8 cellular contexts compared by ENCODE assay signal in genomic region chr11:73141309-73142127, GRCh38. TPM values are rescaled to one million over a fixed set of nuclear protein-coding genes. Genes with fewer than 3 reads are reported as not detected.
DNase-seq lines count a peak whose midpoint lies in the region; ATAC-seq and TF ChIP-seq lines count a peak whose summit lies in the region.

No MANE protein-coding gene starts in this region.

- H3K9me3 Mint-ChIP-seq in neural crest cell = no peaks in the 10 kb centered on the region

- H3K9me2 ChIP-seq in OCI-LY1 (ENCODE audit: low read depth, low read length) = no peaks in the 10 kb centered on the region

- H3K4me2 ChIP-seq in OCI-LY1 (ENCODE audit: low read length) = peak overlapping the region; percentile 96

- TF ChIP-seq CTCF in OCI-LY1 (IDR thresholded peaks at IDR 0.05; ENCODE audit: low read length) (peak; percentile 25; the same call in 1 of the 2 replicates), neural crest cell (conservative IDR thresholded peaks at IDR 0.05) (no peak), suprapubic skin (IDR thresholded peaks at IDR 0.05) (no peak)

- H3K9me3 ChIP-seq in OCI-LY1 (ENCODE audit: low read length) = 0 out of 2 replicates have a peak, but pooled peaks cover 4% of the 10 kb centered on the region
- no peaks in the 10 kb centered on the region for H3K9me3 ChIP-seq in suprapubic skin

- peak; percentile 36 for ATAC-seq in GM18511 (IDR thresholded peaks at IDR 0.05; ENCODE audit: unreplicated experiment)
- peak; percentile 28 for ATAC-seq in HG03159 (IDR thresholded peaks at IDR 0.05; ENCODE audit: unreplicated experiment)

- peaks cover 38% of the 10 kb centered on the region for H3K4me1 Mint-ChIP-seq in neural crest cell

- H3K36me3 Mint-ChIP-seq in neural crest cell (ENCODE audit: low read depth) = no peaks in the 10 kb centered on the region

- H3K36me3 ChIP-seq in OCI-LY1 (ENCODE audit: insufficient read depth, low read length) (peaks cover 34% of the 10 kb centered on the region), suprapubic skin (no peaks in the 10 kb centered on the region)

- no peaks in the 10 kb centered on the region for H4K20me1 ChIP-seq in OCI-LY1 (ENCODE audit: insufficient read depth, low read length)

- peak overlapping the region; percentile 96 for H3K4me3 ChIP-seq in OCI-LY1 (ENCODE audit: low read depth, low read length, poor library complexity, severe bottlenecking)
- peak overlapping the region; percentile 94 for H3K4me3 ChIP-seq in suprapubic skin

- no peaks in the 10 kb centered on the region for H3F3A ChIP-seq in OCI-LY1 (ENCODE audit: insufficient read depth, low read length)

- H3K27me3 Mint-ChIP-seq in neural crest cell (ENCODE audit: low read depth) = peaks cover 2% of the 10 kb centered on the region

- DNase-seq in AG08396 (ENCODE audit: low spot score) (peak; percentile 83), fibroblast of the conjunctiva (ENCODE audit: low read depth) (peak; percentile 36), neural crest cell (ENCODE audit: low read depth, low spot score) (peak; percentile 69), suprapubic skin (ENCODE audit: low spot score in 2 of 2) (peak; percentile 89 to 91)
- peak; percentile 49 for DNase-seq in activated T-helper 9 cell treated with anti-CD3 and anti-CD28 coated beads, Interleukin-2, amount 50 U/mL, for 16 hours (ENCODE audit: low read depth)

- H3K4me1 ChIP-seq in OCI-LY1 (ENCODE audit: insufficient read depth, low read length, severe bottlenecking) (peaks cover 61% of the 10 kb centered on the region), suprapubic skin (peaks cover 24% of the 10 kb centered on the region)

- H3K27me3 ChIP-seq in OCI-LY1 (ENCODE audit: insufficient read depth, low read length) = no peaks in the 10 kb centered on the region
- no peaks in the 10 kb centered on the region for H3K27me3 ChIP-seq in suprapubic skin

- under 1% methylated on average over 23 of the region's 71 CpGs for WGBS in suprapubic skin

- peak overlapping the region; percentile 98 for H3K4me3 Mint-ChIP-seq in neural crest cell

- H3K27ac Mint-ChIP-seq in neural crest cell (ENCODE audit: unreplicated experiment) = peak overlapping the region; percentile 96

- peak overlapping the region; percentile 100 for H3K27ac ChIP-seq in OCI-LY1 (ENCODE audit: low read depth, low read length, poor library complexity, severe bottlenecking)
- H3K27ac ChIP-seq in suprapubic skin = peak overlapping the region; percentile 94

- no peak overlapping the region for H2AFZ ChIP-seq in OCI-LY1 (ENCODE audit: low read length)

- H3K9ac ChIP-seq in OCI-LY1 (ENCODE audit: low read length) = peak overlapping the region; percentile 99

- no peak for TF ChIP-seq EP300 in suprapubic skin (IDR thresholded peaks at IDR 0.05)

- peak in 1 of 2 donors; percentile 45 for TF ChIP-seq POLR2A in suprapubic skin (IDR thresholded peaks at IDR 0.05)

- peaks cover 49% of the 10 kb centered on the region for H3K79me2 ChIP-seq in OCI-LY1 (ENCODE audit: insufficient read depth, low read length)

RNA-seq across cellular contexts. Expression of gene FCHSD2, which starts 0.6 kb away (rescaled TPM):
- total RNA-seq in neural crest cell (32.2 and 34.4 TPM in 2 replicates), suprapubic skin (10 to 100 TPM in 1 of 4 donors, 1 to 10 TPM in 3; 5.7 to 16.8 (median 7.9) TPM)

Comparison
In these comparisons a context has a peak if more than half of its experiments do, and no peak if none do; other contexts are left out.
1. Peak in every context shown above with its lines: DNase-seq, ATAC-seq, H3K4me3 ChIP-seq and H3K27ac ChIP-seq.
2. DNase-seq: peak in every context shown above with its lines; median percentile 90 in suprapubic skin; 83 in AG08396; 69 in neural crest cell; 49 in activated T-helper 9 cell treated with anti-CD3 and anti-CD28 coated beads, Interleukin-2, amount 50 U/mL, for 16 hours; 36 in fibroblast of the conjunctiva.